Comparison of ENCODE assay signal across 28 cellular contexts in genomic region chr18:41939326-41939725, GRCh38. TPM values are rescaled to one million over a fixed set of nuclear protein-coding genes. Genes with fewer than 3 reads are reported as not detected.
DNase-seq lines count a peak whose midpoint lies in the region; ATAC-seq, FAIRE-seq and TF ChIP-seq lines count a peak whose summit lies in the region.
"Had no signal": no experiment of that assay in that cellular context is flagged by ENCODE, and none has a peak within 500 bp of the region (broad histone marks: within the 10 kb centered on the region; RNA-seq: fewer than 3 reads in every experiment).

No MANE protein-coding gene starts in this region.

- no peak overlapping the region for H4K8ac ChIP-seq in mesendoderm (ENCODE audit: low read depth, low read length)

- H3K27ac ChIP-seq in caudate nucleus (ENCODE audit: low read depth, low read length) (peak overlapping the region; percentile 63), mesendoderm (ENCODE audit: low read depth, low read length) (no peak overlapping the region)
- H3K27ac ChIP-seq: A549, ascending aorta, thyroid gland had no signal

- no peak overlapping the region for H2BK15ac ChIP-seq in mesendoderm (replicated peaks; ENCODE audit: low read depth)

- no peaks in the 10 kb centered on the region for H3K27me3 ChIP-seq in mesendoderm (ENCODE audit: insufficient read depth, low read length, poor library complexity)
- H3K27me3 ChIP-seq: ascending aorta, thyroid gland had no signal

- no peak overlapping the region for H3K23ac ChIP-seq in mesendoderm (ENCODE audit: low read length)

- H3K9ac ChIP-seq in mesendoderm (ENCODE audit: low read length), result no peak overlapping the region

- peaks cover 25% of the 10 kb centered on the region for H3K27me3 Mint-ChIP-seq in activated T-helper 17 cell treated with anti-CD3 and anti-CD28 coated beads, Interleukin-2, amount 50 U/mL, for 72 hours
- H3K27me3 Mint-ChIP-seq in glutamatergic neuron (ENCODE audit: unreplicated experiment), result peaks cover 2% of the 10 kb centered on the region

- H3K4me3 ChIP-seq in mesendoderm (ENCODE audit: low read length), result no peak overlapping the region
- H3K4me3 ChIP-seq: A549, ascending aorta, GM12878, thyroid gland had no signal

- H2BK5ac ChIP-seq in mesendoderm (ENCODE audit: low read length), result no peak overlapping the region

- H3K36me3 ChIP-seq in mesendoderm (ENCODE audit: control insufficient read depth, insufficient read depth, low read length), result no peaks in the 10 kb centered on the region
- H3K36me3 ChIP-seq: ascending aorta, thyroid gland had no signal

- TF ChIP-seq CTCF in D721Med (IDR thresholded peaks at IDR 0.05; ENCODE audit: insufficient read depth, missing control alignments), result no peak
- no peak for TF ChIP-seq CTCF in glutamatergic neuron (IDR thresholded peaks at IDR 0.05; ENCODE audit: partially characterized antibody, unreplicated experiment)

- no peak for DNase-seq in D721Med (ENCODE audit: insufficient read length, low spot score)
- DNase-seq in NCI-H226, result peak; percentile 51
- DNase-seq in caudate nucleus (lab: John Stamatoyannopoulos, UW), result no peak
- DNase-seq in mesendoderm, result no peak
- no peak for DNase-seq in MV-4-11 (lab: John Stamatoyannopoulos, UW)
- DNase-seq in glutamatergic neuron, result no peak
- DNase-seq: activated CD4-positive, alpha-beta T cell treated with anti-CD3 and anti-CD28 coated beads for 36 hours; activated naive CD8-positive, alpha-beta T cell treated with anti-CD3 and anti-CD28 coated beads for 36 hours; activated T-cell treated with anti-CD3 and anti-CD28 coated beads for 4 hours; CD4-positive, alpha-beta memory T cell; dermis blood vessel endothelial cell; islet precursor cell; Kasumi-1; naive thymus-derived CD8-positive, alpha-beta T cell; NCI-H2107; NCI-H446; NCI-H774; SIG-M5; stimulated activated CD4-positive, alpha-beta T cell treated with anti-CD3 and anti-CD28 coated beads, Interleukin-4, amount 100 ng/mL, for 24 hours; T-helper 9 cell; thyroid gland had no signal

- no peak overlapping the region for H3K4me3 Mint-ChIP-seq in activated T-helper 17 cell treated with anti-CD3 and anti-CD28 coated beads, Interleukin-2, amount 50 U/mL, for 72 hours
- no peak overlapping the region for H3K4me3 Mint-ChIP-seq in glutamatergic neuron (ENCODE audit: unreplicated experiment)
- H3K4me3 Mint-ChIP-seq: activated CD4-positive, alpha-beta T cell treated with anti-CD3 and anti-CD28 coated beads for 36 hours; activated naive CD8-positive, alpha-beta T cell treated with anti-CD3 and anti-CD28 coated beads for 36 hours; CD4-positive, alpha-beta memory T cell; central memory CD8-positive, alpha-beta T cell; naive thymus-derived CD8-positive, alpha-beta T cell had no signal

- FAIRE-seq in D721Med (lab: Jason Lieb, UNC), result peak; percentile 74
- FAIRE-seq: A549, GM12878 had no signal

- H2AK5ac ChIP-seq in mesendoderm (ENCODE audit: low read length), result no peak overlapping the region

- H3K4me1 Mint-ChIP-seq in activated T-helper 17 cell treated with anti-CD3 and anti-CD28 coated beads, Interleukin-2, amount 50 U/mL, for 72 hours, result peaks cover 6% of the 10 kb centered on the region
- no peaks in the 10 kb centered on the region for H3K4me1 Mint-ChIP-seq in glutamatergic neuron (ENCODE audit: low read depth, unreplicated experiment)
- H3K4me1 Mint-ChIP-seq: activated naive CD8-positive, alpha-beta T cell treated with anti-CD3 and anti-CD28 coated beads for 36 hours had no signal

- no peaks in the 10 kb centered on the region for H3K36me3 Mint-ChIP-seq in activated T-helper 17 cell treated with anti-CD3 and anti-CD28 coated beads, Interleukin-2, amount 50 U/mL, for 72 hours (ENCODE audit: low read depth)
- H3K36me3 Mint-ChIP-seq in glutamatergic neuron (ENCODE audit: unreplicated experiment), result no peaks in the 10 kb centered on the region
- H3K36me3 Mint-ChIP-seq: activated naive CD8-positive, alpha-beta T cell treated with anti-CD3 and anti-CD28 coated beads for 36 hours; CD4-positive, alpha-beta memory T cell; naive thymus-derived CD8-positive, alpha-beta T cell had no signal

- no peak overlapping the region for H3K4me2 ChIP-seq in mesendoderm (ENCODE audit: low read length)
- H3K4me2 ChIP-seq: A549 had no signal

- H3K79me2 ChIP-seq in mesendoderm (ENCODE audit: control insufficient read depth, insufficient read depth, low read length), result no peaks in the 10 kb centered on the region

- H4K5ac ChIP-seq in mesendoderm (ENCODE audit: low read length), result no peak overlapping the region

- H3K56ac ChIP-seq in mesendoderm (ENCODE audit: low read length), result no peak overlapping the region

- peak overlapping the region; percentile 70 for H3K4ac ChIP-seq in mesendoderm (ENCODE audit: low read depth, low read length)

- H2BK120ac ChIP-seq in mesendoderm (ENCODE audit: low read depth, low read length), result no peak overlapping the region

- no peak overlapping the region for H3K18ac ChIP-seq in mesendoderm (ENCODE audit: low read length)

- no peaks in the 10 kb centered on the region for H3K79me1 ChIP-seq in mesendoderm (ENCODE audit: low read length)

- ATAC-seq in activated T-helper 17 cell treated with anti-CD3 and anti-CD28 coated beads, Interleukin-2, amount 50 U/mL, for 72 hours (replicated peaks), result no peak
- ATAC-seq in GM21717 (IDR thresholded peaks at IDR 0.05; ENCODE audit: unreplicated experiment), result no peak
- ATAC-seq: A549; activated CD4-positive, alpha-beta T cell treated with anti-CD3 and anti-CD28 coated beads for 36 hours; GM12878; HCT116; naive thymus-derived CD8-positive, alpha-beta T cell had no signal

- H3K9me3 Mint-ChIP-seq in activated T-helper 17 cell treated with anti-CD3 and anti-CD28 coated beads, Interleukin-2, amount 50 U/mL, for 72 hours, result no peaks in the 10 kb centered on the region
- no peaks in the 10 kb centered on the region for H3K9me3 Mint-ChIP-seq in glutamatergic neuron (ENCODE audit: unreplicated experiment)
- H3K9me3 Mint-ChIP-seq: activated naive CD8-positive, alpha-beta T cell treated with anti-CD3 and anti-CD28 coated beads for 36 hours; CD4-positive, alpha-beta memory T cell; central memory CD8-positive, alpha-beta T cell; naive thymus-derived CD8-positive, alpha-beta T cell had no signal

- peaks cover 4% of the 10 kb centered on the region for H3K4me1 ChIP-seq in mesendoderm (ENCODE audit: control insufficient read depth, low read depth, low read length)
- H3K4me1 ChIP-seq: A549, ascending aorta, thyroid gland had no signal

- no peak overlapping the region for H3K27ac Mint-ChIP-seq in activated T-helper 17 cell treated with anti-CD3 and anti-CD28 coated beads, Interleukin-2, amount 50 U/mL, for 72 hours
- no peak overlapping the region for H3K27ac Mint-ChIP-seq in glutamatergic neuron (ENCODE audit: unreplicated experiment)
- H3K27ac Mint-ChIP-seq: activated CD4-positive, alpha-beta T cell treated with anti-CD3 and anti-CD28 coated beads for 36 hours; activated naive CD8-positive, alpha-beta T cell treated with anti-CD3 and anti-CD28 coated beads for 36 hours; CD4-positive, alpha-beta memory T cell; naive thymus-derived CD8-positive, alpha-beta T cell had no signal

- no CpG with 5 or more reads among the region's 1 CpG for WGBS in mesendoderm (ENCODE audit: extremely low coverage, insufficient coverage, low lambda C conversion rate)

RNA-seq across cellular contexts. Expression of gene PIK3C3, which starts 15.7 kb away (rescaled TPM):
- 26.2 TPM for polyA plus RNA-seq in mesendoderm (2013, experiment 1 of 2)
- polyA plus RNA-seq in mesendoderm (2013, experiment 2 of 2), result 24.0 TPM
- 100 to 1,000 TPM in 1 of 2 donors, 10 to 100 TPM in 1; 53.7 to 106 TPM for total RNA-seq in activated T-helper 17 cell treated with anti-CD3 and anti-CD28 coated beads, Interleukin-2, amount 50 U/mL, for 72 hours
- 74.6 TPM for total RNA-seq in glutamatergic neuron (ENCODE audit: unreplicated experiment)
